ENCODE assay signal across 14 cellular contexts in genomic region chr2:8626572-8626971, GRCh38. TPM values are rescaled to one million over a fixed set of nuclear protein-coding genes. Genes with fewer than 3 reads are reported as not detected.
DNase-seq lines count a peak whose midpoint lies in the region; ATAC-seq, FAIRE-seq and TF ChIP-seq lines count a peak whose summit lies in the region.
"Had no signal": no experiment of that assay in that cellular context is flagged by ENCODE, and none has a peak within 500 bp of the region (broad histone marks: within the 10 kb centered on the region; RNA-seq: fewer than 3 reads in every experiment).

No MANE protein-coding gene starts in this region.

- intact Hi-C loops in HCT116 (cut with micrococcal nuclease) = no loop called here
- intact Hi-C loops in mucosa of descending colon (cut with DNase I, micrococcal nuclease) = loop anchor here in 1 of 2 donors (5.0 kb wide), 1 partner anchor 56 kb away; the partner anchor contains the start of gene ID2

- BruUV-seq in HCT116 (replicated peaks; lab: Mats Ljungman, UMichigan) = TSS peak; percentile 50

- H4K20me1 ChIP-seq in HCT116 (ENCODE audit: insufficient read depth) = no peaks in the 10 kb centered on the region

- FAIRE-seq in A549 (lab: Jason Lieb, UNC) = no peak

- H3K79me2 ChIP-seq in HCT116 (ENCODE audit: insufficient read depth, low read length) = no peaks in the 10 kb centered on the region

- no peaks in the 10 kb centered on the region for H3K27me3 ChIP-seq in HCT116 (ENCODE audit: insufficient read depth, low read length)
- H3K27me3 ChIP-seq: uterus had no signal

- H3K9me3 ChIP-seq in A549 = no peaks in the 10 kb centered on the region
- no peaks in the 10 kb centered on the region for H3K9me3 ChIP-seq in HCT116 (ENCODE audit: control insufficient read depth in 1 of 2, insufficient read depth in 1 of 2, low read depth in 1 of 2, low read length in 2 of 2)
- no peaks in the 10 kb centered on the region for H3K9me3 ChIP-seq in mucosa of descending colon
- H3K9me3 ChIP-seq: uterus had no signal

- H3K4me3 Mint-ChIP-seq in chondrocyte (ENCODE audit: unreplicated experiment) = no peak overlapping the region
- no peak overlapping the region for H3K4me3 Mint-ChIP-seq in stimulated activated naive B cell treated with anti-CD40 and anti-IgM and Interleukin-4, amounts not matched to agents 10 μg/mL and 1 μg/mL and 100 μg/mL, for 72 hours
- H3K4me3 Mint-ChIP-seq: central memory CD8-positive, alpha-beta T cell; naive thymus-derived CD8-positive, alpha-beta T cell; WTC11 had no signal

- DNase-seq in A549 (ENCODE audit: low read depth in 1 of 2, low spot score in 1 of 2) (no peak), HCT116 (ENCODE audit: low read depth, low spot score) (no peak), chondrocyte (ENCODE audit: low spot score) (peak; percentile 75), mucosa of descending colon (peak in 1 of 3 donors; percentile 34), NCI-H69 (lab: John Stamatoyannopoulos, UW) (no peak), COR-L47 (lab: John Stamatoyannopoulos, UW) (no peak)
- DNase-seq in effector CD8-positive, alpha-beta T cell (lab: John Stamatoyannopoulos, UW) = no peak
- no peak for DNase-seq in stimulated activated naive B cell treated with anti-CD40 and anti-IgM and Interleukin-4, amounts not matched to agents 10 μg/mL and 1 μg/mL and 100 μg/mL, for 72 hours
- DNase-seq: amygdala, NCI-H187 treated with DMSO at 0.1 percent for 48 hours had no signal

- ATAC-seq in A549 (no peak), HCT116 (no peak), mucosa of descending colon (peak; percentile 5)
- ATAC-seq in stimulated activated naive B cell treated with anti-CD40 and anti-IgM and Interleukin-4, amounts not matched to agents 10 μg/mL and 1 μg/mL and 100 μg/mL, for 72 hours (replicated peaks) = no peak
- ATAC-seq: naive thymus-derived CD8-positive, alpha-beta T cell; WTC11 had no signal

- H3K4me1 ChIP-seq in A549 = peaks cover 72% of the 10 kb centered on the region
- H3K4me1 ChIP-seq in HCT116 (ENCODE audit: control insufficient read depth in 1 of 2, insufficient read depth in 2 of 2, low read length in 2 of 2) = peaks cover 49 to 72% of the 10 kb centered on the region in 2 experiments
- H3K4me1 ChIP-seq in mucosa of descending colon (ENCODE audit: low read depth) = peaks cover 22% of the 10 kb centered on the region

- POLR2A ChIA-PET in A549 (lab: Yijun Ruan, JAX) (interaction anchor here (1.0 to 3.1 kb wide), 2 partner anchors 54 to 56 kb away, joined by 5 to 24 read pairs; partner anchors contain the start of gene ID2), HCT116 (lab: Charles Lee) (no interaction called here)

- H3K9me3 Mint-ChIP-seq in chondrocyte (ENCODE audit: low read depth) = no peaks in the 10 kb centered on the region
- H3K9me3 Mint-ChIP-seq in stimulated activated naive B cell treated with anti-CD40 and anti-IgM and Interleukin-4, amounts not matched to agents 10 μg/mL and 1 μg/mL and 100 μg/mL, for 72 hours = no peaks in the 10 kb centered on the region
- H3K9me3 Mint-ChIP-seq: central memory CD8-positive, alpha-beta T cell; naive thymus-derived CD8-positive, alpha-beta T cell; WTC11 had no signal

- 93% methylated on average over 8 of the region's 8 CpGs for WGBS in A549 (ENCODE audit: missing lambda C conversion rate)

- H3K4me2 ChIP-seq in A549 (peak overlapping the region; percentile 71), HCT116 (ENCODE audit: low read length) (peak overlapping the region; percentile 87; the same call in 1 of the 2 replicates)

- no peak overlapping the region for H2AFZ ChIP-seq in HCT116 (ENCODE audit: low read depth, low read length, poor library complexity, severe bottlenecking)

- H3K4me1 Mint-ChIP-seq in chondrocyte (ENCODE audit: low read depth) = no peaks in the 10 kb centered on the region
- peaks cover 20 to 35% of the 10 kb centered on the region in 2 donors for H3K4me1 Mint-ChIP-seq in stimulated activated naive B cell treated with anti-CD40 and anti-IgM and Interleukin-4, amounts not matched to agents 10 μg/mL and 1 μg/mL and 100 μg/mL, for 72 hours
- H3K4me1 Mint-ChIP-seq: central memory CD8-positive, alpha-beta T cell had no signal

- H3K4me3 ChIP-seq in A549 = no peak overlapping the region
- no peak overlapping the region for H3K4me3 ChIP-seq in HCT116 (replicated peaks in 1 of 2; ENCODE audit: low read depth in 1 of 2, low read length in 2 of 2)
- H3K4me3 ChIP-seq in mucosa of descending colon = no peak overlapping the region
- H3K4me3 ChIP-seq: uterus had no signal

- TF ChIP-seq RAD21 in A549 (conservative IDR thresholded peaks at IDR 0.05 in 1 of 2, IDR thresholded peaks at IDR 0.05 in 1 of 2) (no peak), HCT116 (IDR thresholded peaks at IDR 0.05; ENCODE audit: low read depth) (no peak)

- no peak overlapping the region for H3K9ac ChIP-seq in HCT116 (ENCODE audit: low read length)

- RAD21 ChIA-PET in HCT116 (lab: Charles Lee; ENCODE audit: low non-redundant PET in 1 of 2, low total read pairs in 2 of 2, uncharacterized antibody in 2 of 2, unreplicated experiment in 2 of 2) = no interaction called here

- TF ChIP-seq POLR2A in A549 (IDR thresholded peaks at IDR 0.05; ENCODE audit: low read length) = no peak
- TF ChIP-seq POLR2A in HCT116 (IDR thresholded peaks at IDR 0.05; ENCODE audit: borderline replicate concordance, extremely low read depth, insufficient read depth, insufficient read length) = no peak

- no peaks in the 10 kb centered on the region for H3K9me2 ChIP-seq in HCT116 (ENCODE audit: insufficient read depth)

- H3K27ac Mint-ChIP-seq in chondrocyte (ENCODE audit: unreplicated experiment) = no peak overlapping the region
- no peak overlapping the region for H3K27ac Mint-ChIP-seq in stimulated activated naive B cell treated with anti-CD40 and anti-IgM and Interleukin-4, amounts not matched to agents 10 μg/mL and 1 μg/mL and 100 μg/mL, for 72 hours
- H3K27ac Mint-ChIP-seq: WTC11 had no signal

- peak overlapping the region; percentile 89 to 94 for H3K27ac ChIP-seq in A549
- peak overlapping the region; percentile 23; the same call in 1 of the 2 replicates for H3K27ac ChIP-seq in HCT116 (ENCODE audit: low read depth, low read length)
- H3K27ac ChIP-seq: uterus had no signal

- H3K36me3 ChIP-seq in HCT116 (ENCODE audit: control insufficient read depth in 1 of 2, insufficient read depth in 2 of 2, low read length in 2 of 2) (no peaks in the 10 kb centered on the region), mucosa of descending colon (ENCODE audit: low read depth) (no peaks in the 10 kb centered on the region)
- H3K36me3 ChIP-seq: uterus had no signal

- TF ChIP-seq CTCF in A549 (IDR thresholded peaks at IDR 0.05) (no peak), HCT116 (IDR thresholded peaks at IDR 0.05 in 2 of 3, conservative IDR thresholded peaks at IDR 0.05 in 1 of 3; ENCODE audit: borderline replicate concordance in 1 of 3, insufficient read depth in 1 of 3, low read depth in 2 of 3, low read length in 2 of 3) (no peak), chondrocyte (IDR thresholded peaks at IDR 0.05) (no peak), mucosa of descending colon (IDR thresholded peaks at IDR 0.05) (no peak)

- CTCF ChIA-PET in A549 (lab: Yijun Ruan, JAX) (interaction anchor here (0.8 to 3.6 kb wide), 6 partner anchors 10 to 64 kb away, joined by 3 to 13 read pairs (median 5); partner anchors contain the start of gene ID2), HCT116 (lab: Charles Lee) (no interaction called here)

- H3K27me3 Mint-ChIP-seq in chondrocyte (ENCODE audit: low read depth) = peaks cover 11% of the 10 kb centered on the region
- H3K27me3 Mint-ChIP-seq in stimulated activated naive B cell treated with anti-CD40 and anti-IgM and Interleukin-4, amounts not matched to agents 10 μg/mL and 1 μg/mL and 100 μg/mL, for 72 hours = peaks cover 20 to 33% of the 10 kb centered on the region in 2 donors

- no peak for TF ChIP-seq EP300 in A549 (IDR thresholded peaks at IDR 0.05)

- no peaks in the 10 kb centered on the region for H3K36me3 Mint-ChIP-seq in chondrocyte (ENCODE audit: low read depth)
- H3K36me3 Mint-ChIP-seq in stimulated activated naive B cell treated with anti-CD40 and anti-IgM and Interleukin-4, amounts not matched to agents 10 μg/mL and 1 μg/mL and 100 μg/mL, for 72 hours = peaks cover 0 to 1% of the 10 kb centered on the region in 2 donors
- H3K36me3 Mint-ChIP-seq: naive thymus-derived CD8-positive, alpha-beta T cell; WTC11 had no signal

TF ChIP-seq in A549, 52 proteins besides CTCF, POLR2A, EP300 and RAD21:
- TF ChIP-seq MAX (IDR thresholded peaks at IDR 0.05) = no peak
TF ChIP-seq in A549: peak in this region for 0.

TF ChIP-seq in HCT116, 20 proteins besides CTCF, POLR2A, EP300 and RAD21:
- TF ChIP-seq ELF1 (IDR thresholded peaks at IDR 0.05; ENCODE audit: borderline replicate concordance, low read depth) (no peak), SIN3A (IDR thresholded peaks at IDR 0.05; ENCODE audit: low read depth) (no peak), ATF3 (IDR thresholded peaks at IDR 0.05) (no peak), EGR1 (IDR thresholded peaks at IDR 0.05; ENCODE audit: low read depth) (no peak), CBX3 (IDR thresholded peaks at IDR 0.05; ENCODE audit: low read depth) (no peak), FOSL1 (IDR thresholded peaks at IDR 0.05; ENCODE audit: low read depth) (no peak), SP1 (IDR thresholded peaks at IDR 0.05; ENCODE audit: low read depth) (no peak)

RNA-seq across cellular contexts. Expression of gene ID2, which starts 55.3 kb away (rescaled TPM):
- polyA plus RNA-seq in A549 (2011; rRNA removed) (177 and 228 TPM in 2 replicates), A549 (2017; fragmentation: RNase III; extraction: RNeasy Plus Mini Kit Qiagen cat#74134 plus additional on column Dnase treatment) (87.8 to 221 TPM (median 181 TPM) in 3 replicates)
- 988 and 1,180 TPM in 2 replicates for polyA plus RNA-seq in A549 (2012; cell fraction: cytosol; rRNA removed)
- 636 and 701 TPM in 2 replicates for polyA plus RNA-seq in A549 (2012; cell fraction: nucleus; rRNA removed)
- polyA minus RNA-seq in A549 (2011; rRNA and poly(A)+ RNA removed) = 112 and 167 TPM in 2 replicates
- total RNA-seq in HCT116 (2021; ENCODE audit: unreplicated experiment) (112 TPM), chondrocyte (23.1 to 50.5 TPM (median 23.2 TPM) in 3 replicates), mucosa of descending colon (100 to 1,000 TPM in 2 of 3 donors, 10 to 100 TPM in 1; 97.4 to 190 (median 170) TPM)
- polyA plus RNA-seq in HCT116 (2012) = 197 and 259 TPM in 2 replicates
